In genomic region chr21:24895885-24896734, GRCh38 we compare ENCODE assay signal across 9 cellular contexts.
DNase-seq lines count a peak whose midpoint lies in the region; ATAC-seq, FAIRE-seq and TF ChIP-seq lines count a peak whose summit lies in the region.
"Had no signal": no experiment of that assay in that cellular context is flagged by ENCODE, and none has a peak within 500 bp of the region (broad histone marks: within the 10 kb centered on the region; RNA-seq: fewer than 3 reads in every experiment).

No MANE protein-coding gene starts in this region.

- no peaks in the 10 kb centered on the region for H3K79me2 ChIP-seq in PC-3 (ENCODE audit: low read length)

- no peaks in the 10 kb centered on the region for H3K27me3 ChIP-seq in PC-3 (ENCODE audit: low read length)

- peak; percentile 52 for FAIRE-seq in kidney (lab: Jason Lieb, UNC)

- H3K4me3 ChIP-seq in PC-3 (ENCODE audit: low read length) (no peak overlapping the region), kidney (ENCODE audit: low read length in 2 of 2) (no peak overlapping the region)

- H3K4me1 ChIP-seq in PC-3 (ENCODE audit: insufficient read depth, low read length) (no peaks in the 10 kb centered on the region), kidney (ENCODE audit: control insufficient read depth in 1 of 2, insufficient read depth in 1 of 2, low read depth in 1 of 2, low read length in 2 of 2) (no peaks in the 10 kb centered on the region)

- TF ChIP-seq CTCF in C4-2B (conservative IDR thresholded peaks at IDR 0.05) = peak; percentile 58
- peak; percentile 71 for TF ChIP-seq CTCF in PC-3 (conservative IDR thresholded peaks at IDR 0.05; ENCODE audit: low read depth, low read length)
- TF ChIP-seq CTCF in kidney (IDR thresholded peaks at IDR 0.05; ENCODE audit: borderline replicate concordance, extremely low read depth, insufficient read depth) = peak; percentile 48

- no peaks in the 10 kb centered on the region for H3K36me3 ChIP-seq in PC-3 (ENCODE audit: low read depth, low read length)
- H3K36me3 ChIP-seq in kidney (ENCODE audit: control insufficient read depth in 1 of 2, insufficient read depth in 2 of 2, low read length in 2 of 2) = no peaks in the 10 kb centered on the region

- H2AFZ ChIP-seq in PC-3 (ENCODE audit: low read length) = no peak overlapping the region

- H3K9ac ChIP-seq in PC-3 (ENCODE audit: low read length) (no peak overlapping the region), kidney (ENCODE audit: low read length in 2 of 2) (no peak overlapping the region)

- H3K9me2 ChIP-seq in PC-3 (replicated peaks; ENCODE audit: low read length) = no peaks in the 10 kb centered on the region

- H3K4me2 ChIP-seq in PC-3 (ENCODE audit: low read length) = no peak overlapping the region

- POLR2A ChIA-PET in PC-3 (lab: Charles Lee; ENCODE audit: unreplicated experiment) = no interaction called here

- H3F3A ChIP-seq in PC-3 (ENCODE audit: low read length, unreplicated experiment) = no peaks in the 10 kb centered on the region

- no TSS peak for BruUV-seq in PC-3 (replicated peaks; lab: Mats Ljungman, UMichigan)

- intact Hi-C loops in PC-3 (cut with micrococcal nuclease) (loop anchor here (1.0 kb wide), 3 partner anchors 143 to 490 kb away; no protein-coding TSS in a partner anchor), kidney (cut with DNase I) (no loop called here)

- H3K27ac ChIP-seq in C4-2B (no peak overlapping the region), PC-3 (ENCODE audit: low read length) (no peak overlapping the region), kidney (ENCODE audit: low read depth in 2 of 2, low read length in 2 of 2) (no peak overlapping the region)
- H3K27ac ChIP-seq: HL-60 had no signal

- ATAC-seq in GM19397 (IDR thresholded peaks at IDR 0.05; ENCODE audit: unreplicated experiment) = peak; percentile 79
- peak; percentile 57 for ATAC-seq in HG03439 (IDR thresholded peaks at IDR 0.05; ENCODE audit: unreplicated experiment)
- ATAC-seq in PC-3 = peak; percentile 94

- CTCF ChIA-PET in PC-3 (lab: Charles Lee) = interaction anchor here (0.6 to 0.7 kb wide), 2 partner anchors 143 to 385 kb away, joined by 3 to 4 read pairs; no protein-coding TSS in a partner anchor

- DNase-seq in PC-3 (peak; percentile 58), kidney (no peak), ureter (ENCODE audit: low spot score) (no peak), GOT3 (lab: John Stamatoyannopoulos, UW) (no peak)
- no peak for DNase-seq in stimulated activated CD4-positive, alpha-beta T cell treated with anti-CD3 and anti-CD28 coated beads, Interleukin-12 subunit alpha, Interleukin-12 subunit beta, amount 100 ng/mL, for 4 hours

- no peaks in the 10 kb centered on the region for H4K20me1 ChIP-seq in PC-3 (ENCODE audit: low read length)

- H3K9me3 ChIP-seq in PC-3 (ENCODE audit: low read length) (no peaks in the 10 kb centered on the region), kidney (ENCODE audit: control insufficient read depth in 1 of 2, low read length in 2 of 2) (no peaks in the 10 kb centered on the region)
